9 cellular contexts compared by ENCODE assay signal in genomic region chr5:18744441-18744840, GRCh38.
A peak's percentile ranks its signal among the peaks of the same experiment; 100 is the strongest.
DNase-seq lines count a peak whose midpoint lies in the region; ATAC-seq and TF ChIP-seq lines count a peak whose summit lies in the region.
"Had no signal": no experiment of that assay in that cellular context is flagged by ENCODE, and none has a peak within 500 bp of the region (broad histone marks: within the 10 kb centered on the region; RNA-seq: fewer than 3 reads in every experiment).

No MANE protein-coding gene starts in this region.

- peaks cover 32% of the 10 kb centered on the region for H3K36me3 Mint-ChIP-seq in T-helper 1 cell treated with Interleukin-12 subunit alpha and Interleukin-12 subunit beta and Interleukin-4 antibody, amounts not matched to agents 30 μg/mL and 1 μg/mL, for 36 hours (ENCODE audit: low read depth)
- no peaks in the 10 kb centered on the region for H3K36me3 Mint-ChIP-seq in naive B cell

- TF ChIP-seq CTCF in GM12875 (IDR thresholded peaks at IDR 0.05; ENCODE audit: borderline replicate concordance, insufficient read depth, low read depth, low read length) = no peak

- peak overlapping the region; percentile 92 for H3K4me3 Mint-ChIP-seq in T-helper 1 cell treated with Interleukin-12 subunit alpha and Interleukin-12 subunit beta and Interleukin-4 antibody, amounts not matched to agents 30 μg/mL and 1 μg/mL, for 36 hours
- H3K4me3 Mint-ChIP-seq in naive B cell = peak overlapping the region; percentile 88 to 99 (median 96)

- peaks cover 45% of the 10 kb centered on the region for H3K4me1 Mint-ChIP-seq in T-helper 1 cell treated with Interleukin-12 subunit alpha and Interleukin-12 subunit beta and Interleukin-4 antibody, amounts not matched to agents 30 μg/mL and 1 μg/mL, for 36 hours (ENCODE audit: low read depth)
- H3K4me1 Mint-ChIP-seq in naive B cell = peaks cover 39 to 63% (median 63%) of the 10 kb centered on the region in 3 donors

- no peaks in the 10 kb centered on the region for H3K27me3 Mint-ChIP-seq in T-helper 1 cell treated with Interleukin-12 subunit alpha and Interleukin-12 subunit beta and Interleukin-4 antibody, amounts not matched to agents 30 μg/mL and 1 μg/mL, for 36 hours (ENCODE audit: low read depth)
- no peaks in the 10 kb centered on the region for H3K27me3 Mint-ChIP-seq in naive B cell

- DNase-seq in naive B cell (no peak), NCI-H526 (lab: John Stamatoyannopoulos, UW) (no peak), T1000 (lab: John Stamatoyannopoulos, UW) (no peak)
- DNase-seq in activated effector memory CD4-positive, alpha-beta T cell treated with anti-CD3 and anti-CD28 coated beads, Interleukin-2, amount 50 U/mL, for 16 hours = no peak
- DNase-seq: NCI-H510A had no signal

- H3K9me3 Mint-ChIP-seq in T-helper 1 cell treated with Interleukin-12 subunit alpha and Interleukin-12 subunit beta and Interleukin-4 antibody, amounts not matched to agents 30 μg/mL and 1 μg/mL, for 36 hours = no peaks in the 10 kb centered on the region
- no peaks in the 10 kb centered on the region for H3K9me3 Mint-ChIP-seq in naive B cell

- ATAC-seq in GM21717 (IDR thresholded peaks at IDR 0.05; ENCODE audit: unreplicated experiment) = peak; percentile 9
- no peak for ATAC-seq in naive B cell (ENCODE audit: low read depth in 2 of 2)

- peak overlapping the region; percentile 94 for H3K27ac Mint-ChIP-seq in T-helper 1 cell treated with Interleukin-12 subunit alpha and Interleukin-12 subunit beta and Interleukin-4 antibody, amounts not matched to agents 30 μg/mL and 1 μg/mL, for 36 hours
- peak overlapping the region; percentile 92 to 98 (median 94) for H3K27ac Mint-ChIP-seq in naive B cell

- H3K4me3 ChIP-seq in GM12875 (ENCODE audit: low read depth, low read length) = peak overlapping the region; percentile 58
- H3K4me3 ChIP-seq: K562 had no signal
